ENCODE assay signal across 8 cellular contexts in genomic region chr14:67816326-67817009, GRCh38. TPM values are rescaled to one million over a fixed set of nuclear protein-coding genes. Genes with fewer than 3 reads are reported as not detected.
DNase-seq lines count a peak whose midpoint lies in the region; ATAC-seq and TF ChIP-seq lines count a peak whose summit lies in the region.

Gene ZFYVE26, minus strand, starts transcription at chr14:67816590. Its CDS starts 627 bp downstream, at chr14:67815963.

- H3K27ac Mint-ChIP-seq in T-helper 1 cell treated with Interleukin-12 subunit alpha and Interleukin-12 subunit beta and Interleukin-4 antibody, amounts not matched to agents 30 μg/mL and 1 μg/mL, for 36 hours = peak within 1 kb of the TSS; percentile 93

- in situ Hi-C loops in GM13977 (cut with MboI; ENCODE audit: low pct_unique_long_range_greater_than_20kb, low sequenced_read_pairs, unreplicated experiment) = no loop called here

- no peaks in the 10 kb centered on the region for H3K9me3 ChIP-seq in prostate gland

- peak within 1 kb of the TSS; percentile 91 for H3K4me3 Mint-ChIP-seq in T-helper 1 cell treated with Interleukin-12 subunit alpha and Interleukin-12 subunit beta and Interleukin-4 antibody, amounts not matched to agents 30 μg/mL and 1 μg/mL, for 36 hours

- H3K4me1 Mint-ChIP-seq in T-helper 1 cell treated with Interleukin-12 subunit alpha and Interleukin-12 subunit beta and Interleukin-4 antibody, amounts not matched to agents 30 μg/mL and 1 μg/mL, for 36 hours (ENCODE audit: low read depth) = peaks cover 31% of the 10 kb centered on the region

- H3K27me3 Mint-ChIP-seq in T-helper 1 cell treated with Interleukin-12 subunit alpha and Interleukin-12 subunit beta and Interleukin-4 antibody, amounts not matched to agents 30 μg/mL and 1 μg/mL, for 36 hours (ENCODE audit: low read depth) = no peaks in the 10 kb centered on the region

- intact Hi-C loops in left ventricle myocardium superior (cut with micrococcal nuclease) = loop anchor here (10.0 kb wide), 1 partner anchor 1578 kb away; the partner anchor contains the start of genes ERH and SLC39A9
- intact Hi-C loops in prostate gland (cut with DNase I) = no loop called here

- ATAC-seq in HG02884 (IDR thresholded peaks at IDR 0.05; ENCODE audit: unreplicated experiment) (peak; percentile 83), left ventricle myocardium superior (peak; percentile 95)

- H3K27me3 ChIP-seq in prostate gland (replicated peaks; ENCODE audit: insufficient read depth) = no peaks in the 10 kb centered on the region

- under 1% methylated on average over 26 of the region's 26 CpGs for WGBS in prostate gland
- WGBS in urinary bladder = under 1% methylated on average over 26 of the region's 26 CpGs

- H3K4me1 ChIP-seq in prostate gland (replicated peaks) = peaks cover 9% of the 10 kb centered on the region
- H3K4me1 ChIP-seq in urinary bladder (ENCODE audit: insufficient read depth) = no peaks in the 10 kb centered on the region

- no peaks in the 10 kb centered on the region for H3K9me3 Mint-ChIP-seq in T-helper 1 cell treated with Interleukin-12 subunit alpha and Interleukin-12 subunit beta and Interleukin-4 antibody, amounts not matched to agents 30 μg/mL and 1 μg/mL, for 36 hours

- H3K36me3 ChIP-seq in prostate gland (no peaks in the 10 kb centered on the region), urinary bladder (ENCODE audit: insufficient read depth) (no peaks in the 10 kb centered on the region)

- TF ChIP-seq CTCF in GM13977 (IDR thresholded peaks at IDR 0.05; ENCODE audit: extremely low read depth, insufficient read depth, missing control alignments) (no peak), prostate gland (IDR thresholded peaks at IDR 0.05) (peak in 2 of 4 experiments; percentile 15 to 21)

- H3K36me3 Mint-ChIP-seq in T-helper 1 cell treated with Interleukin-12 subunit alpha and Interleukin-12 subunit beta and Interleukin-4 antibody, amounts not matched to agents 30 μg/mL and 1 μg/mL, for 36 hours (ENCODE audit: low read depth) = peaks cover 7% of the 10 kb centered on the region

- TF ChIP-seq POLR2A in prostate gland (IDR thresholded peaks at IDR 0.05) = peak; percentile 66

- peak within 1 kb of the TSS; percentile 57 to 68 for H3K4me3 ChIP-seq in prostate gland
- H3K4me3 ChIP-seq in urinary bladder (ENCODE audit: low read depth, low read length) = peak within 1 kb of the TSS; percentile 72

- DNase-seq in GM13977 (ENCODE audit: low spot score) (peak; percentile 85), NCI-H1694 (lab: John Stamatoyannopoulos, UW) (peak; percentile 99), amygdala (lab: John Stamatoyannopoulos, UW) (peak; percentile 56 to 96 (median 89)), left ventricle myocardium superior (peak; percentile 87), prostate gland (ENCODE audit: low spot score) (peak; percentile 98)

- H3K27ac ChIP-seq in prostate gland = peak within 1 kb of the TSS; percentile 76 to 86
- H3K27ac ChIP-seq in urinary bladder (ENCODE audit: low read depth) = peak within 1 kb of the TSS; percentile 49

RNA-seq across cellular contexts. Expression of gene ZFYVE26, which starts in this region (rescaled TPM):
- total RNA-seq in left ventricle myocardium superior (15.5 TPM), prostate gland (10 to 100 TPM; 12.2 to 33.7 TPM), urinary bladder (25.2 TPM)
- 7.6 TPM for polyA plus RNA-seq in urinary bladder

Comparison
In these comparisons a context has a peak if more than half of its experiments do, and no peak if none do; other contexts are left out.
1. Peak in every context shown above with its lines: DNase-seq, ATAC-seq, H3K4me3 ChIP-seq and H3K27ac ChIP-seq.